ENCODE assay signal across 13 cellular contexts in genomic region chr1:91541918-91542533, GRCh38. TPM values are rescaled to one million over a fixed set of nuclear protein-coding genes. Genes with fewer than 3 reads are reported as not detected.
A peak's percentile ranks its signal among the peaks of the same experiment; 100 is the strongest.
DNase-seq lines count a peak whose midpoint lies in the region; ATAC-seq and TF ChIP-seq lines count a peak whose summit lies in the region.
"Had no signal": no experiment of that assay in that cellular context is flagged by ENCODE, and none has a peak within 500 bp of the region (broad histone marks: within the 10 kb centered on the region; RNA-seq: fewer than 3 reads in every experiment).

No MANE protein-coding gene starts in this region.

- no peaks in the 10 kb centered on the region for H3K36me3 Mint-ChIP-seq in activated naive CD4-positive, alpha-beta T cell treated with anti-CD3 and anti-CD28 coated beads, Interleukin-2, amount 50 U/mL, for 24 hours
- H3K36me3 Mint-ChIP-seq in activated naive CD4-positive, alpha-beta T cell treated with anti-CD3 and anti-CD28 coated beads, Interleukin-2, amount 50 U/mL, for 72 hours = peaks cover 0 to 5% of the 10 kb centered on the region in 2 donors
- peaks cover 19% of the 10 kb centered on the region for H3K36me3 Mint-ChIP-seq in T-helper 1 cell treated with Interleukin-12 subunit alpha and Interleukin-12 subunit beta and Interleukin-4 antibody, amounts not matched to agents 30 μg/mL and 1 μg/mL, for 36 hours (ENCODE audit: low read depth)
- H3K36me3 Mint-ChIP-seq in natural killer cell = no peaks in the 10 kb centered on the region

- H4K20me1 ChIP-seq in mammary epithelial cell (ENCODE audit: insufficient read depth, low read length) = no peaks in the 10 kb centered on the region

- intact Hi-C loops in natural killer cell (cut with micrococcal nuclease) = loop anchor here (2.0 to 5.0 kb wide), 3 partner anchors 13 to 35 kb away; no protein-coding TSS in a partner anchor
- intact Hi-C loops in mammary epithelial cell (cut with micrococcal nuclease) = no loop called here

- CTCF ChIA-PET in mammary epithelial cell (lab: Charles Lee; ENCODE audit: low non-redundant PET) = no interaction called here

- TF ChIP-seq CTCF in natural killer cell (IDR thresholded peaks at IDR 0.05) (no peak), mammary epithelial cell (conservative IDR thresholded peaks at IDR 0.05 in 1 of 2, IDR thresholded peaks at IDR 0.05 in 1 of 2; ENCODE audit: extremely low read depth in 1 of 2, insufficient read depth in 1 of 2, low read depth in 1 of 2, low read length in 2 of 2) (no peak)

- peaks cover 7% of the 10 kb centered on the region for H3K27me3 ChIP-seq in mammary epithelial cell (ENCODE audit: insufficient read depth, low read length)
- H3K27me3 ChIP-seq: BE2C had no signal

- no peak overlapping the region for H3K4me3 ChIP-seq in mammary epithelial cell (replicated peaks in 1 of 3; ENCODE audit: insufficient read depth in 1 of 3, low read depth in 2 of 3, low read length in 3 of 3)
- H3K4me3 ChIP-seq: A549, GM12878 had no signal

- no peak overlapping the region for H3K4me2 ChIP-seq in mammary epithelial cell (ENCODE audit: insufficient read depth, low read depth, low read length)
- H3K4me2 ChIP-seq: A549 had no signal

- peak overlapping the region; percentile 67 for H3K27ac Mint-ChIP-seq in activated naive CD4-positive, alpha-beta T cell treated with anti-CD3 and anti-CD28 coated beads, Interleukin-2, amount 50 U/mL, for 24 hours
- no peak overlapping the region for H3K27ac Mint-ChIP-seq in activated naive CD4-positive, alpha-beta T cell treated with anti-CD3 and anti-CD28 coated beads, Interleukin-2, amount 50 U/mL, for 72 hours
- H3K27ac Mint-ChIP-seq in T-helper 1 cell treated with Interleukin-12 subunit alpha and Interleukin-12 subunit beta and Interleukin-4 antibody, amounts not matched to agents 30 μg/mL and 1 μg/mL, for 36 hours = peak overlapping the region; percentile 22
- peak overlapping the region; percentile 76 to 99 for H3K27ac Mint-ChIP-seq in natural killer cell
- H3K27ac Mint-ChIP-seq: HFFc6 had no signal

- H3K79me2 ChIP-seq in mammary epithelial cell (ENCODE audit: insufficient read depth, low read length) = no peaks in the 10 kb centered on the region

- no peak overlapping the region for H3K9ac ChIP-seq in mammary epithelial cell (ENCODE audit: insufficient read depth, low read length)

- H3K4me1 Mint-ChIP-seq in activated naive CD4-positive, alpha-beta T cell treated with anti-CD3 and anti-CD28 coated beads, Interleukin-2, amount 50 U/mL, for 24 hours = peaks cover 38% of the 10 kb centered on the region
- peaks cover 39% of the 10 kb centered on the region for H3K4me1 Mint-ChIP-seq in T-helper 1 cell treated with Interleukin-12 subunit alpha and Interleukin-12 subunit beta and Interleukin-4 antibody, amounts not matched to agents 30 μg/mL and 1 μg/mL, for 36 hours (ENCODE audit: low read depth)
- H3K4me1 Mint-ChIP-seq in natural killer cell = peaks cover 94% of the 10 kb centered on the region in 2 donors

- H3K27ac ChIP-seq in mammary epithelial cell (ENCODE audit: insufficient read depth, low read depth, low read length) = no peak overlapping the region
- H3K27ac ChIP-seq: A549 had no signal

- dilution Hi-C loops in mammary epithelial cell (cut with HindIII; ENCODE audit: low sequenced_read_pairs) = no loop called here

- ATAC-seq in activated naive CD4-positive, alpha-beta T cell treated with anti-CD3 and anti-CD28 coated beads, Interleukin-2, amount 50 U/mL, for 72 hours = no peak
- ATAC-seq in natural killer cell = peak; percentile 27 to 48 (median 39)
- ATAC-seq: A549, GM12878, HepG2 had no signal

- no peaks in the 10 kb centered on the region for H3K9me3 ChIP-seq in mammary epithelial cell (replicated peaks; ENCODE audit: insufficient read depth, low read length)
- H3K9me3 ChIP-seq: A549, BE2C had no signal

- H3K4me1 ChIP-seq in mammary epithelial cell (ENCODE audit: insufficient read depth, low read length) = no peaks in the 10 kb centered on the region
- H3K4me1 ChIP-seq: BE2C had no signal

- no peaks in the 10 kb centered on the region for H3K36me3 ChIP-seq in mammary epithelial cell (ENCODE audit: insufficient read depth, low read length)
- H3K36me3 ChIP-seq: BE2C had no signal

- H3K27me3 Mint-ChIP-seq in activated naive CD4-positive, alpha-beta T cell treated with anti-CD3 and anti-CD28 coated beads, Interleukin-2, amount 50 U/mL, for 24 hours = no peaks in the 10 kb centered on the region
- H3K27me3 Mint-ChIP-seq in T-helper 1 cell treated with Interleukin-12 subunit alpha and Interleukin-12 subunit beta and Interleukin-4 antibody, amounts not matched to agents 30 μg/mL and 1 μg/mL, for 36 hours (ENCODE audit: low read depth) = peaks cover 4% of the 10 kb centered on the region
- no peaks in the 10 kb centered on the region for H3K27me3 Mint-ChIP-seq in natural killer cell (ENCODE audit: low read depth in 2 of 2)

- no peaks in the 10 kb centered on the region for H3K9me3 Mint-ChIP-seq in activated naive CD4-positive, alpha-beta T cell treated with anti-CD3 and anti-CD28 coated beads, Interleukin-2, amount 50 U/mL, for 24 hours
- peaks cover 0 to 4% of the 10 kb centered on the region in 2 donors for H3K9me3 Mint-ChIP-seq in activated naive CD4-positive, alpha-beta T cell treated with anti-CD3 and anti-CD28 coated beads, Interleukin-2, amount 50 U/mL, for 72 hours
- no peaks in the 10 kb centered on the region for H3K9me3 Mint-ChIP-seq in T-helper 1 cell treated with Interleukin-12 subunit alpha and Interleukin-12 subunit beta and Interleukin-4 antibody, amounts not matched to agents 30 μg/mL and 1 μg/mL, for 36 hours
- peaks cover 0 to 3% of the 10 kb centered on the region in 2 donors for H3K9me3 Mint-ChIP-seq in natural killer cell
- H3K9me3 Mint-ChIP-seq: HFFc6 had no signal

- DNase-seq in activated naive CD4-positive, alpha-beta T cell treated with anti-CD3 and anti-CD28 coated beads, Interleukin-2, amount 50 U/mL, for 72 hours (ENCODE audit: low spot score in 2 of 2) = no peak
- DNase-seq in natural killer cell (no peak), mammary epithelial cell (no peak), islet precursor cell (no peak)
- DNase-seq: BE2C, DMS79, HCEC 1CT, HFFc6 had no signal

- H2AFZ ChIP-seq in mammary epithelial cell (ENCODE audit: low read depth, low read length) = no peak overlapping the region

- in situ Hi-C loops in mammary epithelial cell (cut with MboI; ENCODE audit: low sequenced_read_pairs in 2 of 2) = no loop called here

- WGBS in mammary epithelial cell (ENCODE audit: low coverage, missing lambda C conversion rate) = 87% methylated on average over 4 of the region's 5 CpGs

- no peak overlapping the region for H3K4me3 Mint-ChIP-seq in activated naive CD4-positive, alpha-beta T cell treated with anti-CD3 and anti-CD28 coated beads, Interleukin-2, amount 50 U/mL, for 24 hours
- H3K4me3 Mint-ChIP-seq in T-helper 1 cell treated with Interleukin-12 subunit alpha and Interleukin-12 subunit beta and Interleukin-4 antibody, amounts not matched to agents 30 μg/mL and 1 μg/mL, for 36 hours = peak overlapping the region; percentile 5
- H3K4me3 Mint-ChIP-seq in natural killer cell = peak overlapping the region; percentile 72
- H3K4me3 Mint-ChIP-seq: HFFc6 had no signal

- BruUV-seq in mammary epithelial cell (replicated peaks; lab: Mats Ljungman, UMichigan) = no TSS peak

RNA-seq across cellular contexts. Expression of gene CDC7, which starts 41.4 kb away (rescaled TPM):
- total RNA-seq in activated naive CD4-positive, alpha-beta T cell treated with anti-CD3 and anti-CD28 coated beads, Interleukin-2, amount 50 U/mL, for 72 hours = 10 to 100 TPM; 38.2 to 38.9 TPM
- total RNA-seq in natural killer cell (10 to 100 TPM in 1 of 3 donors, 1 to 10 TPM in 2; 7.2 to 11.4 (median 7.9) TPM), mammary epithelial cell (1 to 10 TPM; 2.8 to 7.6 TPM)
- 4.1 TPM for polyA plus RNA-seq in mammary epithelial cell
- 5.6 TPM for polyA minus RNA-seq in mammary epithelial cell

Comparison
In these comparisons a context has a peak if more than half of its experiments do, and no peak if none do; other contexts are left out.
1. H3K27ac Mint-ChIP-seq: peak in activated naive CD4-positive, alpha-beta T cell treated with anti-CD3 and anti-CD28 coated beads, Interleukin-2, amount 50 U/mL, for 24 hours (single experiment), T-helper 1 cell treated with Interleukin-12 subunit alpha and Interleukin-12 subunit beta and Interleukin-4 antibody, amounts not matched to agents 30 μg/mL and 1 μg/mL, for 36 hours (single experiment) and natural killer cell (2 of 2); none in activated naive CD4-positive, alpha-beta T cell treated with anti-CD3 and anti-CD28 coated beads, Interleukin-2, amount 50 U/mL, for 72 hours (0 of 2).
2. ATAC-seq: peak in natural killer cell (3 of 3); none in activated naive CD4-positive, alpha-beta T cell treated with anti-CD3 and anti-CD28 coated beads, Interleukin-2, amount 50 U/mL, for 72 hours (0 of 2).